8 cellular contexts compared by ENCODE assay signal in genomic region chr9:71911061-71911907, GRCh38. TPM values are rescaled to one million over a fixed set of nuclear protein-coding genes. Genes with fewer than 3 reads are reported as not detected.
DNase-seq lines count a peak whose midpoint lies in the region; ATAC-seq and TF ChIP-seq lines count a peak whose summit lies in the region.

Gene ABHD17B (minus strand): TSS chr9:71911193. CDS start chr9:71875080, 36,113 bp downstream.
Gene C9orf85 (plus strand): TSS chr9:71911639. CDS start chr9:71911735, 96 bp downstream.

- H3K9me3 Mint-ChIP-seq in activated T-cell treated with anti-CD3 and anti-CD28 coated beads, Interleukin-2, amount 50 U/mL, for 24 hours, result no peaks in the 10 kb centered on the region

- peak within 1 kb of the TSS; percentile 77 for H3K27ac ChIP-seq in PC-9

- peaks cover 27% of the 10 kb centered on the region for H3K36me3 Mint-ChIP-seq in activated T-cell treated with anti-CD3 and anti-CD28 coated beads, Interleukin-2, amount 50 U/mL, for 24 hours (ENCODE audit: low read depth)

- CTCF ChIA-PET in PC-9 (lab: Charles Lee), result interaction anchor here (1.4 kb wide), 1 partner anchor 113 kb away, joined by 4 read pairs; no protein-coding TSS in a partner anchor

- H2AFZ ChIP-seq in PC-9, result peak within 1 kb of the TSS; percentile 95

- peaks cover 20% of the 10 kb centered on the region; the same call in 1 of the 2 replicates for H3F3A ChIP-seq in PC-9 (ENCODE audit: insufficient read depth, low read depth)

- peak within 1 kb of the TSS; percentile 93 for H3K4me2 ChIP-seq in PC-9

- H3K9me2 ChIP-seq in PC-9 (ENCODE audit: insufficient read depth), result no peaks in the 10 kb centered on the region

- H3K36me3 ChIP-seq in PC-9 (ENCODE audit: low read depth), result no peaks in the 10 kb centered on the region

- peak; percentile 92 for ATAC-seq in GM21619 (IDR thresholded peaks at IDR 0.05; ENCODE audit: unreplicated experiment)

- peaks cover 32% of the 10 kb centered on the region for H3K4me1 ChIP-seq in PC-9 (replicated peaks; ENCODE audit: insufficient read depth)

- peak within 1 kb of the TSS; percentile 95 for H3K4me3 ChIP-seq in Jurkat, Clone E6-1 (ENCODE audit: low read length)
- H3K4me3 ChIP-seq in PC-9 (peak within 1 kb of the TSS; percentile 93), epithelial cell of proximal tubule (ENCODE audit: low read depth, low read length) (peak within 1 kb of the TSS; percentile 95)

- intact Hi-C loops in PC-9 (cut with micrococcal nuclease; ENCODE audit: unreplicated experiment), result loop anchor here (2.0 to 5.0 kb wide), 4 partner anchors 34 to 231 kb away; no protein-coding TSS in a partner anchor

- no peaks in the 10 kb centered on the region for H3K27me3 ChIP-seq in PC-9 (ENCODE audit: insufficient read depth, low read depth)

- no peaks in the 10 kb centered on the region for H3K27me3 Mint-ChIP-seq in activated T-cell treated with anti-CD3 and anti-CD28 coated beads, Interleukin-2, amount 50 U/mL, for 24 hours

- POLR2A ChIA-PET in PC-9 (lab: Charles Lee; ENCODE audit: unreplicated experiment), result interaction anchor here (0.5 to 1.4 kb wide), 19 partner anchors 15 to 1816 kb away, joined by 3 to 15 read pairs (median 4); no protein-coding TSS in a partner anchor

- peaks cover 68% of the 10 kb centered on the region for H3K4me1 Mint-ChIP-seq in activated T-cell treated with anti-CD3 and anti-CD28 coated beads, Interleukin-2, amount 50 U/mL, for 24 hours (ENCODE audit: low read depth)

- H4K20me1 ChIP-seq in PC-9 (ENCODE audit: insufficient read depth), result peaks cover 19% of the 10 kb centered on the region; the same call in 1 of the 2 replicates

- H3K27ac Mint-ChIP-seq in activated T-cell treated with anti-CD3 and anti-CD28 coated beads, Interleukin-2, amount 50 U/mL, for 24 hours, result peak within 1 kb of the TSS; percentile 98

- DNase-seq in DMS153 (lab: John Stamatoyannopoulos, UW) (peak; percentile 99), PC-9 (peak; percentile 99), epithelial cell of proximal tubule (ENCODE audit: low read depth) (peak; percentile 98), mucosa of gallbladder (ENCODE audit: low spot score) (peak; percentile 99)
- peak; percentile 100 for DNase-seq in Jurkat, Clone E6-1 (ENCODE audit: low read depth, low spot score)
- DNase-seq in activated T-cell treated with anti-CD3 and anti-CD28 coated beads, Interleukin-2, amount 50 U/mL, for 24 hours, result peak; percentile 94
- peak; percentile 87 to 94 for DNase-seq in stimulated activated CD8-positive, alpha-beta memory T cell treated with anti-CD3 and anti-CD28 coated beads, Interleukin-4, amount 100 ng/mL, for 4 hours (ENCODE audit: low read depth in 2 of 2, low spot score in 1 of 2)

- TF ChIP-seq CTCF in PC-9 (conservative IDR thresholded peaks at IDR 0.05) (no peak), epithelial cell of proximal tubule (conservative IDR thresholded peaks at IDR 0.05; ENCODE audit: low read depth, low read length) (no peak)

- H3K4me3 Mint-ChIP-seq in activated T-cell treated with anti-CD3 and anti-CD28 coated beads, Interleukin-2, amount 50 U/mL, for 24 hours, result peak within 1 kb of the TSS; percentile 92

- BruUV-seq in PC-9 (replicated peaks; lab: Mats Ljungman, UMichigan), result no TSS peak

- peaks cover 88% of the 10 kb centered on the region for H3K79me2 ChIP-seq in PC-9 (ENCODE audit: low read depth)

- H3K9me3 ChIP-seq in PC-9 (ENCODE audit: insufficient read depth, low read depth), result no peaks in the 10 kb centered on the region

RNA-seq across cellular contexts. Expression of gene ABHD17B, which starts in this region (rescaled TPM):
- 26.5 TPM for polyA plus RNA-seq in Jurkat, Clone E6-1 (2012; ENCODE audit: insufficient read depth, insufficient read length)
- total RNA-seq in PC-9 (2021) (21.9 and 22.8 TPM in 2 replicates), epithelial cell of proximal tubule (16.9 and 23.4 TPM in 2 replicates), mucosa of gallbladder (18.3 TPM)

RNA-seq across cellular contexts. Expression of gene C9orf85, which starts in this region (rescaled TPM):
- polyA plus RNA-seq in Jurkat, Clone E6-1 (2012; ENCODE audit: insufficient read depth, insufficient read length), result 9.8 TPM
- total RNA-seq in PC-9 (2021) (16.8 and 19.0 TPM in 2 replicates), epithelial cell of proximal tubule (9.8 and 12.9 TPM in 2 replicates), mucosa of gallbladder (11.5 TPM)

Comparison
In these comparisons a context has a peak if more than half of its experiments do, and no peak if none do; other contexts are left out.
1. Peak in every context shown above with its lines: DNase-seq, ATAC-seq, H3K4me3 ChIP-seq and H3K27ac ChIP-seq.